Comparison of ENCODE assay signal across 16 cellular contexts in genomic region chr9:133124123-133124948, GRCh38. TPM values are rescaled to one million over a fixed set of nuclear protein-coding genes. Genes with fewer than 3 reads are reported as not detected.
A peak's percentile ranks its signal among the peaks of the same experiment; 100 is the strongest.
DNase-seq lines count a peak whose midpoint lies in the region; ATAC-seq, FAIRE-seq and TF ChIP-seq lines count a peak whose summit lies in the region.
"Had no signal": no experiment of that assay in that cellular context is flagged by ENCODE, and none has a peak within 500 bp of the region (broad histone marks: within the 10 kb centered on the region; RNA-seq: fewer than 3 reads in every experiment).

No MANE protein-coding gene starts in this region.

- H3K4me2 ChIP-seq in K562 (ENCODE audit: insufficient read depth, low read length) = peak overlapping the region; percentile 77
- H3K4me2 ChIP-seq: neural progenitor cell had no signal

- H3K9ac ChIP-seq in K562 (ENCODE audit: insufficient read depth in 1 of 2, low read depth in 2 of 2, low read length in 2 of 2) = peak overlapping the region; percentile 61 to 73; a peak in 2 of 4 replicates
- H3K9ac ChIP-seq: GM23248, neural progenitor cell had no signal

- intact Hi-C loops in K562 (cut with micrococcal nuclease) (no loop called here), natural killer cell (cut with micrococcal nuclease) (no loop called here)

- H3K27me3 Mint-ChIP-seq in CD8-positive, alpha-beta memory T cell = no peaks in the 10 kb centered on the region
- H3K27me3 Mint-ChIP-seq in natural killer cell (ENCODE audit: low read depth in 2 of 2) = no peaks in the 10 kb centered on the region

- POLR2A ChIA-PET in CD8-positive, alpha-beta memory T cell (lab: Charles Lee) = interaction anchor here (2.9 kb wide), 1 partner anchor 11 kb away, joined by 11 read pairs; no protein-coding TSS in a partner anchor
- POLR2A ChIA-PET in K562 (lab: Yijun Ruan, JAX) = no interaction called here

- H3K9me3 ChIP-seq in CD8-positive, alpha-beta memory T cell (ENCODE audit: low read length) = no peaks in the 10 kb centered on the region
- no peaks in the 10 kb centered on the region for H3K9me3 ChIP-seq in K562 (replicated peaks; ENCODE audit: control insufficient read depth, insufficient read depth, low read depth, low read length)

- H3K27ac Mint-ChIP-seq in CD8-positive, alpha-beta memory T cell = peak overlapping the region; percentile 54 to 100 (median 84)
- peak overlapping the region; percentile 75 to 93 for H3K27ac Mint-ChIP-seq in natural killer cell
- H3K27ac Mint-ChIP-seq: neural progenitor cell had no signal

- TF ChIP-seq POLR2A in K562 (conservative IDR thresholded peaks at IDR 0.05) = 0 out of 2 replicates have a peak, but pooled peaks have one; percentile 15

- H3K27ac ChIP-seq in CD8-positive, alpha-beta memory T cell (ENCODE audit: low read depth, low read length) = peak overlapping the region; percentile 75
- H3K27ac ChIP-seq in K562 (ENCODE audit: extremely low read depth, low read depth, low read length) = peak overlapping the region; percentile 90
- H3K27ac ChIP-seq: GM23248, neural progenitor cell had no signal

- H3K9me1 ChIP-seq in K562 (ENCODE audit: control insufficient read depth, insufficient read depth, low read length) = no peaks in the 10 kb centered on the region

- TF ChIP-seq CTCF in K562 (IDR thresholded peaks at IDR 0.05 in 2 of 3, conservative IDR thresholded peaks at IDR 0.05 in 1 of 3; ENCODE audit: insufficient read depth in 2 of 3, low read depth in 1 of 3, low read length in 3 of 3) = no peak
- TF ChIP-seq CTCF in natural killer cell (IDR thresholded peaks at IDR 0.05) = no peak

- no peaks in the 10 kb centered on the region for H3K27me3 ChIP-seq in CD8-positive, alpha-beta memory T cell (ENCODE audit: insufficient read depth, low read length, poor library complexity, severe bottlenecking)
- H3K27me3 ChIP-seq in K562 (ENCODE audit: control insufficient read depth in 2 of 2, insufficient read depth in 2 of 2, low read length in 2 of 2) = no peaks in the 10 kb centered on the region
- H3K27me3 ChIP-seq: neural progenitor cell had no signal

- no peak overlapping the region for H3K4me3 ChIP-seq in CD8-positive, alpha-beta memory T cell (ENCODE audit: low read length)
- no peak overlapping the region for H3K4me3 ChIP-seq in K562
- H3K4me3 ChIP-seq: GM23248, neural progenitor cell had no signal

- peak overlapping the region; percentile 4 to 77 (median 62) for H3K4me3 Mint-ChIP-seq in CD8-positive, alpha-beta memory T cell
- peak overlapping the region; percentile 10 for H3K4me3 Mint-ChIP-seq in natural killer cell
- H3K4me3 Mint-ChIP-seq: neural progenitor cell had no signal

- peaks cover 66% of the 10 kb centered on the region for H3K79me2 ChIP-seq in K562 (ENCODE audit: control insufficient read depth, insufficient read depth, low read length)

- CTCF ChIA-PET in CD8-positive, alpha-beta memory T cell (lab: Charles Lee) = interaction anchor here (1.3 kb wide), 1 partner anchor 23 kb away, joined by 3 read pairs; no protein-coding TSS in a partner anchor
- CTCF ChIA-PET in K562 (lab: Yijun Ruan, JAX; ENCODE audit: low intra/inter-chr PET ratio) = no interaction called here

- peaks cover 74% of the 10 kb centered on the region for H3K4me1 ChIP-seq in CD8-positive, alpha-beta memory T cell (ENCODE audit: insufficient read depth, low read length)
- peaks cover 47 to 89% of the 10 kb centered on the region in 2 experiments for H3K4me1 ChIP-seq in K562 (replicated peaks in 1 of 2; ENCODE audit: control insufficient read depth in 2 of 2, insufficient read depth in 2 of 2, low read length in 2 of 2)

- H2AFZ ChIP-seq in K562 (ENCODE audit: low read depth, low read length) = no peak overlapping the region
- H2AFZ ChIP-seq: GM23248, neural progenitor cell had no signal

- ATAC-seq in K562 (no peak), natural killer cell (no peak)
- ATAC-seq: activated naive CD4-positive, alpha-beta T cell treated with anti-CD3 and anti-CD28 coated beads, Interleukin-2, amount 50 U/mL, for 72 hours had no signal

- H3K9me3 Mint-ChIP-seq in CD8-positive, alpha-beta memory T cell = no peaks in the 10 kb centered on the region
- H3K9me3 Mint-ChIP-seq in natural killer cell = no peaks in the 10 kb centered on the region
- H3K9me3 Mint-ChIP-seq: activated naive CD4-positive, alpha-beta T cell treated with anti-CD3 and anti-CD28 coated beads, Interleukin-2, amount 50 U/mL, for 72 hours; neural progenitor cell had no signal

- H3K4me1 Mint-ChIP-seq in CD8-positive, alpha-beta memory T cell = peaks cover 68 to 93% (median 70%) of the 10 kb centered on the region in 3 donors
- H3K4me1 Mint-ChIP-seq in natural killer cell = peaks cover 44 to 76% of the 10 kb centered on the region in 2 donors

- no peaks in the 10 kb centered on the region for H3K36me3 ChIP-seq in CD8-positive, alpha-beta memory T cell (ENCODE audit: insufficient read depth, low read length)
- peaks cover 4% of the 10 kb centered on the region; the same call in 1 of the 3 replicates for H3K36me3 ChIP-seq in K562 (ENCODE audit: control insufficient read depth, insufficient read depth, low read length)
- H3K36me3 ChIP-seq: neural progenitor cell had no signal

- TF ChIP-seq EP300 in K562 (IDR thresholded peaks at IDR 0.05; ENCODE audit: low read length) = no peak

- 89% methylated on average over 8 of the region's 8 CpGs for WGBS in K562 (ENCODE audit: insufficient coverage, low coverage, missing lambda C conversion rate)

- peaks cover 0 to 32% (median 0%) of the 10 kb centered on the region in 3 donors for H3K36me3 Mint-ChIP-seq in CD8-positive, alpha-beta memory T cell
- H3K36me3 Mint-ChIP-seq in natural killer cell = no peaks in the 10 kb centered on the region
- H3K36me3 Mint-ChIP-seq: activated naive CD4-positive, alpha-beta T cell treated with anti-CD3 and anti-CD28 coated beads, Interleukin-2, amount 50 U/mL, for 72 hours; neural progenitor cell had no signal

- in situ Hi-C loops in K562 (cut with MboI) = no loop called here

- BruUV-seq in K562 (replicated peaks; lab: Mats Ljungman, UMichigan) = no TSS peak

- DNase-seq in NOMO-1 treated with DMSO at 0.1 percent for 48 hours (lab: John Stamatoyannopoulos, UW; ENCODE audit: unreplicated experiment) (peak; percentile 4), NOMO-1 treated with dmso at 0.1 percent for 144 hours (lab: John Stamatoyannopoulos, UW; ENCODE audit: unreplicated experiment) (no peak), K562 (ENCODE audit: extremely low read depth in 1 of 4, low spot score in 3 of 4) (no peak), natural killer cell (no peak), GM19238 (ENCODE audit: insufficient read length, low spot score) (no peak), DMS153 (lab: John Stamatoyannopoulos, UW) (no peak), T1000 (lab: John Stamatoyannopoulos, UW) (no peak)
- no peak for DNase-seq in CD8-positive, alpha-beta memory T cell
- DNase-seq: 8988T; activated CD4-positive, alpha-beta T cell treated with anti-CD3 and anti-CD28 coated beads, Interleukin-2, amount 50 U/mL, for 48 hours; COR-L47; GM23248; hippocampal formation; NCI-H446 had no signal

- H4K20me1 ChIP-seq in K562 (replicated peaks; ENCODE audit: control insufficient read depth, insufficient read depth, low read length) = no peaks in the 10 kb centered on the region

- TF ChIP-seq RAD21 in K562 (CRISPR knock-in tag; conservative IDR thresholded peaks at IDR 0.05 in 1 of 2, IDR thresholded peaks at IDR 0.05 in 1 of 2) = no peak

- FAIRE-seq in K562 (lab: Jason Lieb, UNC) = peak; percentile 84

RNA-seq across cellular contexts. Expression of gene RALGDS, which starts 3.3 kb away (rescaled TPM):
- 10 to 100 TPM; 59.1 to 67.8 TPM for total RNA-seq in CD8-positive, alpha-beta memory T cell
- polyA plus RNA-seq in CD8-positive, alpha-beta memory T cell = 78.0 TPM
- 62.0 and 176 TPM in 2 replicates for total RNA-seq in K562 (2011; cell fraction: chromatin; rRNA removed; ENCODE audit: low replicate concordance)
- 78.8 and 97.7 TPM in 2 replicates for total RNA-seq in K562 (2011; cell fraction: nucleolus; rRNA removed)
- 55.4 and 58.4 TPM in 2 replicates for total RNA-seq in K562 (2011; cell fraction: nucleoplasm; rRNA removed)
- 27.1 and 36.2 TPM in 2 replicates for total RNA-seq in K562 (2014; rRNA removed)
- total RNA-seq in K562 (2014; rRNA removed; fragmentation: Illumina TruSeq; extraction: Trizol) = 9.4 and 12.0 TPM in 2 replicates
- total RNA-seq in K562 (2015; rRNA removed; fragmentation: Illumina TruSeq; extraction: Trizol) = 25.8 and 25.9 TPM in 2 replicates
- 28.6 and 37.3 TPM in 2 replicates for total RNA-seq in K562 (2021)
- 40.3 and 45.9 TPM in 2 replicates for polyA plus RNA-seq in K562 (2011; rRNA removed)
- 34.7 and 62.2 TPM in 2 replicates for polyA plus RNA-seq in K562 (2011; cell fraction: cytosol; rRNA removed)
- 170 and 326 TPM in 2 replicates for polyA plus RNA-seq in K562 (2011; cell fraction: nucleus; rRNA removed)
- 26.3 and 47.2 TPM in 2 replicates for polyA plus RNA-seq in K562 (2012)
- polyA plus RNA-seq in K562 (2014; fragmentation: Illumina TruSeq; extraction: Trizol) = 28.7 and 34.9 TPM in 2 replicates
- 1 to 10 TPM in 1 of 2 experiments, under 1 TPM in 1; 0.75 to 2.4 TPM for polyA plus RNA-seq in K562 (2014; fragmentation: Nextera tagmentation; extraction: Ambion mirVana)
- polyA plus RNA-seq in K562 (2014; rRNA removed) = 39.5 and 43.3 TPM in 2 replicates
- 12.0 and 17.4 TPM in 2 replicates for polyA minus RNA-seq in K562 (2011; rRNA and poly(A)+ RNA removed)
- 13.6 and 18.5 TPM in 2 replicates for polyA minus RNA-seq in K562 (2011; cell fraction: cytosol; rRNA and poly(A)+ RNA removed)
- 30.2 and 36.5 TPM in 2 replicates for polyA minus RNA-seq in K562 (2011; cell fraction: nucleus; rRNA and poly(A)+ RNA removed)
- total RNA-seq in natural killer cell = 100 to 1,000 TPM; 206 to 250 (median 208) TPM

RNA-seq across cellular contexts. Expression of gene GBGT1, which starts 39.4 kb away (rescaled TPM):
- 1 to 10 TPM; 1.8 to 2.6 TPM for total RNA-seq in CD8-positive, alpha-beta memory T cell
- polyA plus RNA-seq in CD8-positive, alpha-beta memory T cell = not detected
- 36.0 and 113 TPM in 2 replicates for total RNA-seq in K562 (2011; cell fraction: chromatin; rRNA removed; ENCODE audit: low replicate concordance)
- 65.4 and 76.9 TPM in 2 replicates for total RNA-seq in K562 (2011; cell fraction: nucleolus; rRNA removed)
- total RNA-seq in K562 (2011; cell fraction: nucleoplasm; rRNA removed) = 49.2 and 52.3 TPM in 2 replicates
- 20.7 and 23.6 TPM in 2 replicates for total RNA-seq in K562 (2014; rRNA removed)
- 6.3 and 9.4 TPM in 2 replicates for total RNA-seq in K562 (2014; rRNA removed; fragmentation: Illumina TruSeq; extraction: Trizol)
- 13.7 and 15.3 TPM in 2 replicates for total RNA-seq in K562 (2015; rRNA removed; fragmentation: Illumina TruSeq; extraction: Trizol)
- 24.6 and 25.8 TPM in 2 replicates for total RNA-seq in K562 (2021)
- 10.1 and 20.2 TPM in 2 replicates for polyA plus RNA-seq in K562 (2011; rRNA removed)
- 19.0 and 25.7 TPM in 2 replicates for polyA plus RNA-seq in K562 (2011; cell fraction: cytosol; rRNA removed)
- polyA plus RNA-seq in K562 (2011; cell fraction: nucleus; rRNA removed) = 44.6 and 60.7 TPM in 2 replicates
- 11.5 and 21.9 TPM in 2 replicates for polyA plus RNA-seq in K562 (2012)
- 17.8 and 18.8 TPM in 2 replicates for polyA plus RNA-seq in K562 (2014; fragmentation: Illumina TruSeq; extraction: Trizol)
- polyA plus RNA-seq in K562 (2014; fragmentation: Nextera tagmentation; extraction: Ambion mirVana) = 1 to 10 TPM in 1 of 2 experiments, under 1 TPM in 1; 0.55 to 1.6 TPM
- polyA plus RNA-seq in K562 (2014; rRNA removed) = 16.1 and 20.6 TPM in 2 replicates
- 12.7 and 14.4 TPM in 2 replicates for polyA minus RNA-seq in K562 (2011; rRNA and poly(A)+ RNA removed)
- polyA minus RNA-seq in K562 (2011; cell fraction: cytosol; rRNA and poly(A)+ RNA removed) = 12.8 and 20.2 TPM in 2 replicates
- 24.2 and 31.3 TPM in 2 replicates for polyA minus RNA-seq in K562 (2011; cell fraction: nucleus; rRNA and poly(A)+ RNA removed)
- 1 to 10 TPM; 1.4 to 2.2 (median 1.7) TPM for total RNA-seq in natural killer cell
